17 cellular contexts compared by ENCODE assay signal in genomic region chr4:144338834-144339233, GRCh38.
"Had no signal": no experiment of that assay in that cellular context is flagged by ENCODE, and none has a peak within 500 bp of the region (broad histone marks: within the 10 kb centered on the region; RNA-seq: fewer than 3 reads in every experiment).

No MANE protein-coding gene starts in this region.

- H3K9ac ChIP-seq: neural progenitor cell had no signal

- H3K27me3 ChIP-seq: brain microvascular endothelial cell, left lung, neural progenitor cell, stomach, vagina had no signal

- H2AFZ ChIP-seq: neural progenitor cell had no signal

- H3K9me3 ChIP-seq: left lung, ovary, thoracic aorta, vagina had no signal

- H3K4me3 ChIP-seq: left lung, neural progenitor cell, ovary, stomach, thoracic aorta, vagina had no signal

- H3K4me1 Mint-ChIP-seq: activated B cell treated with CpG ODN at 0.5 μM for 24 hours; activated CD4-positive, alpha-beta T cell treated with anti-CD3 and anti-CD28 coated beads, Interleukin-2, amount 10 ng/mL, durations not matched to agents 24 days and 14 days; activated naive CD4-positive, alpha-beta T cell treated with anti-CD3 and anti-CD28 coated beads, Interleukin-2, amount 50 U/mL, for 24 hours; neural progenitor cell had no signal

- H3K36me3 ChIP-seq: brain microvascular endothelial cell, left lung, neural progenitor cell, ovary, stomach, thoracic aorta, vagina had no signal

- H3K9me3 Mint-ChIP-seq: activated naive CD4-positive, alpha-beta T cell treated with anti-CD3 and anti-CD28 coated beads, Interleukin-2, amount 50 U/mL, for 24 hours; neural progenitor cell; T-helper 1 cell treated with Interleukin-12 subunit alpha and Interleukin-12 subunit beta and Interleukin-4 antibody, amounts not matched to agents 30 μg/mL and 1 μg/mL, for 36 hours had no signal

- H3K4me1 ChIP-seq: left lung, neural progenitor cell, stomach, vagina had no signal

- H3K27me3 Mint-ChIP-seq: activated B cell treated with CpG ODN at 0.5 μM for 24 hours; activated CD4-positive, alpha-beta T cell treated with anti-CD3 and anti-CD28 coated beads, Interleukin-2, amount 10 ng/mL, durations not matched to agents 24 days and 14 days had no signal

- H3K36me3 Mint-ChIP-seq: activated naive CD4-positive, alpha-beta T cell treated with anti-CD3 and anti-CD28 coated beads, Interleukin-2, amount 50 U/mL, for 24 hours; neural progenitor cell had no signal

- H3K27ac ChIP-seq: brain microvascular endothelial cell, left lung, neural progenitor cell, ovary, stomach, thoracic aorta, vagina had no signal

- H3K4me3 Mint-ChIP-seq: activated B cell treated with CpG ODN at 0.5 μM for 24 hours; activated CD4-positive, alpha-beta T cell treated with anti-CD3 and anti-CD28 coated beads, Interleukin-2, amount 10 ng/mL, durations not matched to agents 24 days and 14 days; activated naive CD4-positive, alpha-beta T cell treated with anti-CD3 and anti-CD28 coated beads, Interleukin-2, amount 50 U/mL, for 24 hours; neural progenitor cell; T-helper 1 cell treated with Interleukin-12 subunit alpha and Interleukin-12 subunit beta and Interleukin-4 antibody, amounts not matched to agents 30 μg/mL and 1 μg/mL, for 36 hours had no signal

- H3K4me2 ChIP-seq: neural progenitor cell had no signal

- H3K27ac Mint-ChIP-seq: activated B cell treated with CpG ODN at 0.5 μM for 24 hours; activated CD4-positive, alpha-beta T cell treated with anti-CD3 and anti-CD28 coated beads, Interleukin-2, amount 10 ng/mL, durations not matched to agents 24 days and 14 days; activated naive CD4-positive, alpha-beta T cell treated with anti-CD3 and anti-CD28 coated beads, Interleukin-2, amount 50 U/mL, for 24 hours; neural progenitor cell; T-helper 1 cell treated with Interleukin-12 subunit alpha and Interleukin-12 subunit beta and Interleukin-4 antibody, amounts not matched to agents 30 μg/mL and 1 μg/mL, for 36 hours had no signal

- DNase-seq: activated B cell treated with CpG ODN at 0.5 μM for 24 hours; activated CD4-positive, alpha-beta T cell treated with anti-CD3 and anti-CD28 coated beads, Interleukin-2, amount 10 ng/mL, durations not matched to agents 24 days and 14 days; activated T-cell treated with anti-CD3 and anti-CD28 coated beads for 4 hours; amygdala; brain microvascular endothelial cell; erythroblast; hippocampal formation; left lung; ovary; stimulated activated CD4-positive, alpha-beta T cell treated with anti-CD3 and anti-CD28 coated beads, Interleukin-15, amount 100 ng/mL, for 24 hours; stimulated activated CD4-positive, alpha-beta T cell treated with anti-CD3 and anti-CD28 coated beads, Interleukin-4, amount 100 ng/mL, for 24 hours; stomach had no signal
